23 cellular contexts compared by ENCODE assay signal in genomic region chr6:134902074-134902861, GRCh38. TPM values are rescaled to one million over a fixed set of nuclear protein-coding genes. Genes with fewer than 3 reads are reported as not detected.
DNase-seq lines count a peak whose midpoint lies in the region; TF ChIP-seq lines count a peak whose summit lies in the region.
"Had no signal": no experiment of that assay in that cellular context is flagged by ENCODE, and none has a peak within 500 bp of the region (broad histone marks: within the 10 kb centered on the region; RNA-seq: fewer than 3 reads in every experiment).

No MANE protein-coding gene starts in this region.

- no peak overlapping the region for H3K4me3 ChIP-seq in mammary epithelial cell (replicated peaks in 1 of 3; ENCODE audit: insufficient read depth in 1 of 3, low read depth in 2 of 3, low read length in 3 of 3)
- H3K4me3 ChIP-seq in esophagus squamous epithelium = no peak overlapping the region
- no peak overlapping the region for H3K4me3 ChIP-seq in SJCRH30
- H3K4me3 ChIP-seq: MG63 had no signal

- no peak for DNase-seq in mammary epithelial cell
- DNase-seq in MCF 10A (ENCODE audit: unreplicated experiment) = no peak
- DNase-seq in esophagus squamous epithelium (lab: John Stamatoyannopoulos, UW) = no peak
- no peak for DNase-seq in nephron progenitor cell
- no peak for DNase-seq in HCEC 1CT
- DNase-seq in SJCRH30 = no peak
- DNase-seq in activated CD4-positive, CD25-positive, alpha-beta regulatory T cell treated with anti-CD3 and anti-CD28 coated beads, Interleukin-2, amount 50 U/mL, for 72 hours = no peak
- DNase-seq: 8988T; activated T-cell treated with anti-CD3 and anti-CD28 coated beads, Interleukin-2, amount 50 U/mL, for 4 hours; amygdala; CD4-positive, alpha-beta memory T cell; cortex of kidney; DMS 273 treated with DMSO at 0.1 percent for 48 hours; kidney glomerular epithelial cell; MG63; NCI-H2029 treated with DMSO at 0.1 percent for 48 hours; NCI-H345; nucleus accumbens; PC-3; stimulated activated CD4-positive, alpha-beta T cell treated with anti-CD3 and anti-CD28 coated beads, Interleukin-15, amount 100 ng/mL, for 24 hours had no signal

- TF ChIP-seq CTCF in mammary epithelial cell (conservative IDR thresholded peaks at IDR 0.05 in 1 of 2, IDR thresholded peaks at IDR 0.05 in 1 of 2; ENCODE audit: extremely low read depth in 1 of 2, insufficient read depth in 1 of 2, low read depth in 1 of 2, low read length in 2 of 2) (no peak), MCF 10A (IDR thresholded peaks at IDR 0.05; ENCODE audit: unreplicated experiment) (no peak), esophagus squamous epithelium (IDR thresholded peaks at IDR 0.05) (no peak), nephron progenitor cell (IDR thresholded peaks at IDR 0.05) (no peak)

- H3K36me3 ChIP-seq in mammary epithelial cell (ENCODE audit: insufficient read depth, low read length) = no peaks in the 10 kb centered on the region
- H3K36me3 ChIP-seq in esophagus squamous epithelium = no peaks in the 10 kb centered on the region
- H3K36me3 ChIP-seq in SJCRH30 = no peaks in the 10 kb centered on the region
- H3K36me3 ChIP-seq: MG63 had no signal

- peak overlapping the region; percentile 27 for H2AFZ ChIP-seq in mammary epithelial cell (ENCODE audit: low read depth, low read length)

- no peaks in the 10 kb centered on the region for H3K9me3 ChIP-seq in mammary epithelial cell (replicated peaks; ENCODE audit: insufficient read depth, low read length)
- no peaks in the 10 kb centered on the region for H3K9me3 ChIP-seq in esophagus squamous epithelium
- no peaks in the 10 kb centered on the region for H3K9me3 ChIP-seq in SJCRH30 (replicated peaks)
- H3K9me3 ChIP-seq: MG63 had no signal

- H3K9ac ChIP-seq in mammary epithelial cell (ENCODE audit: insufficient read depth, low read length) = no peak overlapping the region

- no peaks in the 10 kb centered on the region for H3K79me2 ChIP-seq in mammary epithelial cell (ENCODE audit: insufficient read depth, low read length)

- intact Hi-C loops in mammary epithelial cell (cut with micrococcal nuclease) (no loop called here), MCF 10A (cut with micrococcal nuclease) (no loop called here), esophagus squamous epithelium (cut with DNase I) (no loop called here)

- dilution Hi-C loops in mammary epithelial cell (cut with HindIII; ENCODE audit: low sequenced_read_pairs) = no loop called here

- TF ChIP-seq POLR2A in esophagus squamous epithelium (IDR thresholded peaks at IDR 0.05) = no peak

- in situ Hi-C loops in mammary epithelial cell (cut with MboI; ENCODE audit: low sequenced_read_pairs in 2 of 2) = no loop called here

- BruUV-seq in mammary epithelial cell (replicated peaks; lab: Mats Ljungman, UMichigan) = no TSS peak
- no TSS peak for BruUV-seq in MCF 10A (replicated peaks; lab: Mats Ljungman, UMichigan)

- H4K20me1 ChIP-seq in mammary epithelial cell (ENCODE audit: insufficient read depth, low read length) = no peaks in the 10 kb centered on the region

- H3K27ac ChIP-seq in mammary epithelial cell (ENCODE audit: insufficient read depth, low read depth, low read length) (no peak overlapping the region), esophagus squamous epithelium (peak overlapping the region in 3 of 4 donors; percentile 72 to 80 (median 79)), temporal lobe (ENCODE audit: low read depth, low read length) (peak overlapping the region; percentile 74), SJCRH30 (no peak overlapping the region)

- H3K4me1 ChIP-seq in mammary epithelial cell (ENCODE audit: insufficient read depth, low read length) = no peaks in the 10 kb centered on the region
- H3K4me1 ChIP-seq in esophagus squamous epithelium = peaks cover 0 to 22% (median 9%) of the 10 kb centered on the region in 3 donors
- H3K4me1 ChIP-seq in SJCRH30 = no peaks in the 10 kb centered on the region

- H3K4me1 Mint-ChIP-seq in MCF 10A (ENCODE audit: insufficient read depth, unreplicated experiment) (no peaks in the 10 kb centered on the region), nephron progenitor cell (peaks cover 14% of the 10 kb centered on the region)
- H3K4me1 Mint-ChIP-seq: CD4-positive, alpha-beta memory T cell; memory B cell had no signal

- H3K4me3 Mint-ChIP-seq in MCF 10A (ENCODE audit: unreplicated experiment) = no peak overlapping the region
- H3K4me3 Mint-ChIP-seq in nephron progenitor cell = no peak overlapping the region
- H3K4me3 Mint-ChIP-seq: activated T-cell treated with anti-CD3 and anti-CD28 coated beads, Interleukin-2, amount 50 U/mL, for 4 hours; CD4-positive, alpha-beta memory T cell; memory B cell; type B pancreatic cell had no signal

- H3K36me3 Mint-ChIP-seq in MCF 10A (ENCODE audit: insufficient read depth, unreplicated experiment) (peaks cover 5% of the 10 kb centered on the region), nephron progenitor cell (ENCODE audit: low read depth) (no peaks in the 10 kb centered on the region)
- H3K36me3 Mint-ChIP-seq: CD4-positive, alpha-beta memory T cell; memory B cell; type B pancreatic cell had no signal

- H3K27me3 ChIP-seq in mammary epithelial cell (ENCODE audit: insufficient read depth, low read length) = no peaks in the 10 kb centered on the region
- no peaks in the 10 kb centered on the region for H3K27me3 ChIP-seq in esophagus squamous epithelium
- H3K27me3 ChIP-seq in SJCRH30 = no peaks in the 10 kb centered on the region
- H3K27me3 ChIP-seq: MG63 had no signal

- CTCF ChIA-PET in mammary epithelial cell (lab: Charles Lee; ENCODE audit: low non-redundant PET) = no interaction called here
- CTCF ChIA-PET in MCF 10A (lab: Yijun Ruan, JAX) = interaction anchor here (0.6 to 1.9 kb wide), 5 partner anchors 13 to 779 kb away, joined by 3 to 4 read pairs (median 3); no protein-coding TSS in a partner anchor

- H3K27ac Mint-ChIP-seq in MCF 10A (ENCODE audit: low read depth, unreplicated experiment) = no peak overlapping the region
- peak overlapping the region; percentile 12 for H3K27ac Mint-ChIP-seq in nephron progenitor cell
- H3K27ac Mint-ChIP-seq: memory B cell, type B pancreatic cell had no signal

- H3K9me3 Mint-ChIP-seq in MCF 10A (ENCODE audit: unreplicated experiment) (no peaks in the 10 kb centered on the region), nephron progenitor cell (peaks cover 8% of the 10 kb centered on the region)
- H3K9me3 Mint-ChIP-seq: memory B cell, type B pancreatic cell had no signal

- POLR2A ChIA-PET in MCF 10A (lab: Yijun Ruan, JAX) = interaction anchor here (1.1 kb wide), 1 partner anchor 76 kb away, joined by 3 read pairs; no protein-coding TSS in a partner anchor

- 88% methylated on average over 9 of the region's 9 CpGs for WGBS in mammary epithelial cell (ENCODE audit: low coverage, missing lambda C conversion rate)
- 77 to 80% methylated on average over 8 to 9 of the region's 9 CpGs for WGBS in esophagus squamous epithelium, 2 donors

- no peak overlapping the region for H3K4me2 ChIP-seq in mammary epithelial cell (ENCODE audit: insufficient read depth, low read depth, low read length)

- H3K27me3 Mint-ChIP-seq in MCF 10A (ENCODE audit: insufficient read depth, unreplicated experiment) (no peaks in the 10 kb centered on the region), nephron progenitor cell (ENCODE audit: low read depth, poor library complexity) (peaks cover 4% of the 10 kb centered on the region)
- H3K27me3 Mint-ChIP-seq: memory B cell had no signal

RNA-seq across cellular contexts. Expression of gene ALDH8A1, which starts 47.6 kb away (rescaled TPM):
- total RNA-seq in mammary epithelial cell = 1 to 10 TPM in 1 of 2 donors, under 1 TPM in 1; 0.28 to 2.7 TPM
- 0.39 TPM for polyA plus RNA-seq in mammary epithelial cell
- polyA minus RNA-seq in mammary epithelial cell = not detected
- total RNA-seq in MCF 10A (2022) = 1.1 and 2.0 TPM in 2 replicates
- under 1 TPM in 3 of 4 donors, not detected in 1; 0.13 to 0.76 (median 0.62) TPM for total RNA-seq in esophagus squamous epithelium
- 0.74 TPM for total RNA-seq in temporal lobe
- 0.08 TPM in 1 of 2 replicates, not detected in the other for total RNA-seq in SJCRH30 (2014; rRNA removed; shearing (Covaris generic))
- polyA plus RNA-seq: CD4-positive, alpha-beta memory T cell had no signal

Comparison
In these comparisons a context has a peak if more than half of its experiments do, and no peak if none do; other contexts are left out.
1. H3K27ac ChIP-seq: peak in esophagus squamous epithelium (3 of 4) and temporal lobe (single experiment); none in mammary epithelial cell (single experiment) and SJCRH30 (single experiment).